In genomic region chr11:35014352-35014751, GRCh38 we compare ENCODE assay signal across 14 cellular contexts.
A peak's percentile ranks its signal among the peaks of the same experiment; 100 is the strongest.
DNase-seq lines count a peak whose midpoint lies in the region; FAIRE-seq and TF ChIP-seq lines count a peak whose summit lies in the region.
"Had no signal": no experiment of that assay in that cellular context is flagged by ENCODE, and none has a peak within 500 bp of the region (broad histone marks: within the 10 kb centered on the region; RNA-seq: fewer than 3 reads in every experiment).

No MANE protein-coding gene starts in this region.

- no peaks in the 10 kb centered on the region for H3K4me1 Mint-ChIP-seq in astrocyte (ENCODE audit: low read depth, unreplicated experiment)

- no peak overlapping the region for H3K23ac ChIP-seq in mesenchymal stem cell (ENCODE audit: low read length in 2 of 2)

- no peak overlapping the region for H3K4ac ChIP-seq in mesenchymal stem cell (ENCODE audit: low read depth in 1 of 2, low read length in 2 of 2)

- no peak overlapping the region for H2BK5ac ChIP-seq in mesenchymal stem cell (ENCODE audit: low read depth, low read length, poor library complexity, severe bottlenecking)

- H3K9me3 ChIP-seq in astrocyte (ENCODE audit: insufficient read depth, low read depth, low read length) = no peaks in the 10 kb centered on the region
- H3K9me3 ChIP-seq in mesenchymal stem cell (ENCODE audit: control insufficient read depth, low read length) = no peaks in the 10 kb centered on the region
- no peaks in the 10 kb centered on the region for H3K9me3 ChIP-seq in tibial artery
- H3K9me3 ChIP-seq: mucosa of descending colon had no signal

- peaks cover 1% of the 10 kb centered on the region for H3K79me1 ChIP-seq in mesenchymal stem cell (replicated peaks; ENCODE audit: low read length, poor library complexity, severe bottlenecking)

- H3K14ac ChIP-seq in mesenchymal stem cell (ENCODE audit: low read length in 2 of 2) = no peak overlapping the region

- no peaks in the 10 kb centered on the region for H3K27me3 Mint-ChIP-seq in astrocyte (ENCODE audit: low read depth, unreplicated experiment)

- 0% methylated on average over 2 of the region's 2 CpGs for WGBS in mesenchymal stem cell

- H3K4me3 ChIP-seq in HFF-Myc (replicated peaks; ENCODE audit: low read depth, low read length) = no peak overlapping the region
- H3K4me3 ChIP-seq in astrocyte (ENCODE audit: insufficient read depth, low read depth, low read length) = no peak overlapping the region
- peak overlapping the region in 1 of 2 experiments; percentile 7 for H3K4me3 ChIP-seq in mesenchymal stem cell (ENCODE audit: insufficient read depth in 1 of 2, low read depth in 1 of 2, low read length in 2 of 2)
- H3K4me3 ChIP-seq in tibial artery = no peak overlapping the region
- H3K4me3 ChIP-seq: mucosa of descending colon had no signal

- peak overlapping the region; percentile 1 for H3K27ac Mint-ChIP-seq in astrocyte (ENCODE audit: unreplicated experiment)

- peak overlapping the region; percentile 65 for H3K4me2 ChIP-seq in astrocyte (ENCODE audit: low read length)
- no peak overlapping the region for H3K4me2 ChIP-seq in mesenchymal stem cell (ENCODE audit: low read length, poor library complexity, severe bottlenecking)

- no peak overlapping the region for H2BK15ac ChIP-seq in mesenchymal stem cell (ENCODE audit: low read depth, poor library complexity, severe bottlenecking)

- peaks cover 22% of the 10 kb centered on the region for H3K4me1 ChIP-seq in astrocyte (ENCODE audit: insufficient read depth, low read length)
- H3K4me1 ChIP-seq in mesenchymal stem cell (ENCODE audit: control insufficient read depth, insufficient read depth, low read depth, low read length) = peaks cover 2% of the 10 kb centered on the region
- no peaks in the 10 kb centered on the region for H3K4me1 ChIP-seq in tibial artery

- H2AK5ac ChIP-seq in mesenchymal stem cell (ENCODE audit: low read length, severe bottlenecking) = no peak overlapping the region

- no peaks in the 10 kb centered on the region for H3K9me3 Mint-ChIP-seq in astrocyte (ENCODE audit: unreplicated experiment)

- H3K79me2 ChIP-seq in astrocyte (ENCODE audit: insufficient read depth, low read length) = no peaks in the 10 kb centered on the region

- TF ChIP-seq CTCF in HFF-Myc (IDR thresholded peaks at IDR 0.05; ENCODE audit: low read depth, low read length, missing control alignments) (no peak), astrocyte (IDR thresholded peaks at IDR 0.05; ENCODE audit: insufficient read depth, low read depth, low read length) (no peak), tibial artery (IDR thresholded peaks at IDR 0.05) (no peak)

- H3K27ac ChIP-seq in astrocyte (ENCODE audit: low read depth, low read length) = peak overlapping the region; percentile 82
- no peak overlapping the region for H3K27ac ChIP-seq in mesenchymal stem cell (ENCODE audit: low read length, poor library complexity, severe bottlenecking)
- no peak overlapping the region for H3K27ac ChIP-seq in tibial artery

- DNase-seq in AG08396 (ENCODE audit: low spot score) (peak; percentile 64), HFF-Myc (ENCODE audit: extremely low read depth, low read depth) (peak; percentile 87), astrocyte (ENCODE audit: low read depth) (peak; percentile 93), mesenchymal stem cell (peak; percentile 89), tibial artery (no peak), DMS114 treated with DMSO at 0.1 percent for 48 hours (lab: John Stamatoyannopoulos, UW; ENCODE audit: unreplicated experiment) (no peak), NCI-H2227 (lab: John Stamatoyannopoulos, UW; ENCODE audit: unreplicated experiment) (no peak), amygdala (lab: John Stamatoyannopoulos, UW) (no peak)
- DNase-seq: activated CD8-positive, alpha-beta memory T cell treated with anti-CD3 and anti-CD28 coated beads for 24 hours; COR-L47; hypothalamus; mucosa of descending colon; NCI-H2227 treated with DMSO at 0.1 percent for 48 hours; SHP77 treated with DMSO at 0.1 percent for 48 hours had no signal

- H3K9ac ChIP-seq in astrocyte (ENCODE audit: low read length) (peak overlapping the region; percentile 58), mesenchymal stem cell (ENCODE audit: low read length) (peak overlapping the region; percentile 78)

- H2AFZ ChIP-seq in astrocyte (ENCODE audit: low read depth, low read length) (no peak overlapping the region), mesenchymal stem cell (ENCODE audit: low read depth, low read length) (no peak overlapping the region)

- no peak overlapping the region for H3K18ac ChIP-seq in mesenchymal stem cell (ENCODE audit: low read depth in 1 of 2, low read length in 2 of 2)

- H3K36me3 ChIP-seq in astrocyte (ENCODE audit: insufficient read depth, low read length) (no peaks in the 10 kb centered on the region), mesenchymal stem cell (ENCODE audit: control insufficient read depth in 1 of 2, insufficient read depth in 2 of 2, low read depth in 1 of 2, low read length in 2 of 2) (no peaks in the 10 kb centered on the region), tibial artery (no peaks in the 10 kb centered on the region)

- no peak overlapping the region for H4K91ac ChIP-seq in mesenchymal stem cell (ENCODE audit: low read length)

- no peaks in the 10 kb centered on the region for H4K20me1 ChIP-seq in astrocyte (ENCODE audit: insufficient read depth, low read length)

- H3K27me3 ChIP-seq in astrocyte (ENCODE audit: insufficient read depth, low read length) (no peaks in the 10 kb centered on the region), mesenchymal stem cell (ENCODE audit: control insufficient read depth in 1 of 2, insufficient read depth in 1 of 2, low read length in 2 of 2) (no peaks in the 10 kb centered on the region), tibial artery (no peaks in the 10 kb centered on the region)

- no peak overlapping the region for H2BK120ac ChIP-seq in mesenchymal stem cell (ENCODE audit: low read depth, low read length)

- no peak overlapping the region for H3K4me3 Mint-ChIP-seq in astrocyte (ENCODE audit: unreplicated experiment)

- intact Hi-C loops in tibial artery (cut with DNase I; ENCODE audit: low total_unique reads) = no loop called here

- no peak overlapping the region for H4K8ac ChIP-seq in mesenchymal stem cell (ENCODE audit: low read length)

- FAIRE-seq in astrocyte (lab: Jason Lieb, UNC) = no peak

- no peak overlapping the region for H2BK12ac ChIP-seq in mesenchymal stem cell (ENCODE audit: low read length in 2 of 2)

- H3K36me3 Mint-ChIP-seq in astrocyte (ENCODE audit: low read depth, unreplicated experiment) = no peaks in the 10 kb centered on the region

Comparison
In these comparisons a context has a peak if more than half of its experiments do, and no peak if none do; other contexts are left out.
1. DNase-seq: peak in AG08396 (single experiment), HFF-Myc (single experiment), astrocyte (single experiment) and mesenchymal stem cell (single experiment); none in tibial artery (0 of 2), DMS114 treated with DMSO at 0.1 percent for 48 hours (single experiment), NCI-H2227 (single experiment) and amygdala (0 of 56).